Comparison of ENCODE assay signal across 1 cellular context in genomic region chr7:66198461-66198860, GRCh38.
TF ChIP-seq lines count a peak whose summit lies in the region.

No MANE protein-coding gene starts in this region.

TF ChIP-seq in GM23338, 12 proteins besides CTCF, POLR2A, EP300 and RAD21 (continued from another document):
- TF ChIP-seq, protein P1, sequence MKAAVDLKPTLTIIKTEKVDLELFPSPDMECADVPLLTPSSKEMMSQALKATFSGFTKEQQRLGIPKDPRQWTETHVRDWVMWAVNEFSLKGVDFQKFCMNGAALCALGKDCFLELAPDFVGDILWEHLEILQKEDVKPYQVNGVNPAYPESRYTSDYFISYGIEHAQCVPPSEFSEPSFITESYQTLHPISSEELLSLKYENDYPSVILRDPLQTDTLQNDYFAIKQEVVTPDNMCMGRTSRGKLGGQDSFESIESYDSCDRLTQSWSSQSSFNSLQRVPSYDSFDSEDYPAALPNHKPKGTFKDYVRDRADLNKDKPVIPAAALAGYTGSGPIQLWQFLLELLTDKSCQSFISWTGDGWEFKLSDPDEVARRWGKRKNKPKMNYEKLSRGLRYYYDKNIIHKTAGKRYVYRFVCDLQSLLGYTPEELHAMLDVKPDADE (IDR thresholded peaks at IDR 0.05), result no peak
- TF ChIP-seq CREB1 (CRISPR knock-in tag; IDR thresholded peaks at IDR 0.05; ENCODE audit: low read depth) (no peak), JUNB (IDR thresholded peaks at IDR 0.05; ENCODE audit: unreplicated experiment) (no peak), ZNF114 (CRISPR knock-in tag; IDR thresholded peaks at IDR 0.05) (no peak), EZH2phosphoT487 (IDR thresholded peaks at IDR 0.05; ENCODE audit: unreplicated experiment) (no peak), ZNF331 (CRISPR knock-in tag; IDR thresholded peaks at IDR 0.05; ENCODE audit: low read depth) (no peak), STAT1 (IDR thresholded peaks at IDR 0.05; ENCODE audit: unreplicated experiment) (no peak), POLR2AphosphoS5 (IDR thresholded peaks at IDR 0.05; ENCODE audit: low read depth) (no peak), ZNF462 (CRISPR knock-in tag; IDR thresholded peaks at IDR 0.05) (no peak)
